32 cellular contexts compared by ENCODE assay signal in genomic region chr7:147707926-147708325, GRCh38.
"Had no signal": no experiment of that assay in that cellular context is flagged by ENCODE, and none has a peak within 500 bp of the region (broad histone marks: within the 10 kb centered on the region; RNA-seq: fewer than 3 reads in every experiment).

No MANE protein-coding gene starts in this region.

- H3K36me3 Mint-ChIP-seq: activated CD4-positive, alpha-beta memory T cell treated with anti-CD3 and anti-CD28 coated beads for 36 hours; activated CD8-positive, alpha-beta memory T cell treated with anti-CD3 and anti-CD28 coated beads, Interleukin-2, amount 10 ng/mL, durations not matched to agents 7 days and 5 days; activated naive CD4-positive, alpha-beta T cell treated with anti-CD3 and anti-CD28 coated beads, Interleukin-2, amount 50 U/mL, for 24 hours had no signal

- H3K4me3 Mint-ChIP-seq: activated CD4-positive, alpha-beta memory T cell treated with anti-CD3 and anti-CD28 coated beads for 36 hours; activated CD4-positive, alpha-beta T cell treated with anti-CD3 and anti-CD28 coated beads for 36 hours; activated CD4-positive, alpha-beta T cell treated with anti-CD3 and anti-CD28 coated beads, Interleukin-2, amount 10 ng/mL, durations not matched to agents 24 days and 14 days; activated CD8-positive, alpha-beta memory T cell treated with anti-CD3 and anti-CD28 coated beads, Interleukin-2, amount 10 ng/mL, durations not matched to agents 7 days and 5 days; activated CD8-positive, alpha-beta T cell treated with anti-CD3 and anti-CD28 coated beads, Interleukin-2, amount 10 ng/mL, durations not matched to agents 7 days and 5 days; activated naive CD4-positive, alpha-beta T cell treated with anti-CD3 and anti-CD28 coated beads for 36 hours; activated naive CD4-positive, alpha-beta T cell treated with anti-CD3 and anti-CD28 coated beads, Interleukin-2, amount 50 U/mL, for 24 hours; activated T-helper 1 cell treated with anti-CD3 and anti-CD28 coated beads, Interleukin-12 subunit alpha, Interleukin-12 subunit beta, Interleukin-2, Interleukin-4 antibody, amounts not matched to agents 30 ng/mL and 10 ng/mL and 1 ng/mL, durations not matched to agents 14 hours and 24 hours and 36 hours; brain had no signal

- H3K4me1 ChIP-seq: adrenal gland, ascending aorta, breast epithelium, colonic mucosa, esophagus squamous epithelium, gastroesophageal sphincter had no signal

- H3K27ac ChIP-seq: adrenal gland, ascending aorta, breast epithelium, cardiac muscle cell, colonic mucosa, epithelial cell of prostate, esophagus squamous epithelium, gastroesophageal sphincter had no signal

- H3K4me1 Mint-ChIP-seq: activated CD4-positive, alpha-beta T cell treated with anti-CD3 and anti-CD28 coated beads for 36 hours; activated CD4-positive, alpha-beta T cell treated with anti-CD3 and anti-CD28 coated beads, Interleukin-2, amount 10 ng/mL, durations not matched to agents 24 days and 14 days; activated CD8-positive, alpha-beta memory T cell treated with anti-CD3 and anti-CD28 coated beads, Interleukin-2, amount 10 ng/mL, durations not matched to agents 7 days and 5 days; activated naive CD4-positive, alpha-beta T cell treated with anti-CD3 and anti-CD28 coated beads, Interleukin-2, amount 50 U/mL, for 24 hours had no signal

- H3K27me3 Mint-ChIP-seq: activated CD4-positive, alpha-beta memory T cell treated with anti-CD3 and anti-CD28 coated beads for 36 hours; activated CD4-positive, alpha-beta T cell treated with anti-CD3 and anti-CD28 coated beads for 36 hours; activated CD4-positive, alpha-beta T cell treated with anti-CD3 and anti-CD28 coated beads, Interleukin-2, amount 10 ng/mL, durations not matched to agents 24 days and 14 days; activated CD8-positive, alpha-beta memory T cell treated with anti-CD3 and anti-CD28 coated beads, Interleukin-2, amount 10 ng/mL, durations not matched to agents 7 days and 5 days; activated naive CD4-positive, alpha-beta T cell treated with anti-CD3 and anti-CD28 coated beads, Interleukin-2, amount 50 U/mL, for 24 hours; brain had no signal

- FAIRE-seq: endometrium, endothelial cell of umbilical vein had no signal

- H3K4me3 ChIP-seq: adrenal gland, ascending aorta, breast epithelium, cardiac muscle cell, colonic mucosa, esophagus squamous epithelium, gastroesophageal sphincter had no signal

- H3K36me3 ChIP-seq: adrenal gland, ascending aorta, breast epithelium, cardiac muscle cell, colonic mucosa, esophagus squamous epithelium, gastroesophageal sphincter had no signal

- H3K9me3 ChIP-seq: ascending aorta, colonic mucosa had no signal

- ATAC-seq: activated CD4-positive, alpha-beta T cell treated with anti-CD3 and anti-CD28 coated beads for 36 hours; activated CD8-positive, alpha-beta memory T cell treated with anti-CD3 and anti-CD28 coated beads, Interleukin-2, amount 10 ng/mL, durations not matched to agents 7 days and 5 days; activated CD8-positive, alpha-beta T cell treated with anti-CD3 and anti-CD28 coated beads, Interleukin-2, amount 10 ng/mL, durations not matched to agents 7 days and 5 days; gastroesophageal sphincter had no signal

- H3K27ac Mint-ChIP-seq: activated CD4-positive, alpha-beta memory T cell treated with anti-CD3 and anti-CD28 coated beads for 36 hours; activated CD4-positive, alpha-beta T cell treated with anti-CD3 and anti-CD28 coated beads for 36 hours; activated CD4-positive, alpha-beta T cell treated with anti-CD3 and anti-CD28 coated beads, Interleukin-2, amount 10 ng/mL, durations not matched to agents 24 days and 14 days; activated CD8-positive, alpha-beta memory T cell treated with anti-CD3 and anti-CD28 coated beads, Interleukin-2, amount 10 ng/mL, durations not matched to agents 7 days and 5 days; activated CD8-positive, alpha-beta T cell treated with anti-CD3 and anti-CD28 coated beads, Interleukin-2, amount 10 ng/mL, durations not matched to agents 7 days and 5 days; activated naive CD4-positive, alpha-beta T cell treated with anti-CD3 and anti-CD28 coated beads for 36 hours; activated naive CD4-positive, alpha-beta T cell treated with anti-CD3 and anti-CD28 coated beads, Interleukin-2, amount 50 U/mL, for 24 hours; activated T-helper 1 cell treated with anti-CD3 and anti-CD28 coated beads, Interleukin-12 subunit alpha, Interleukin-12 subunit beta, Interleukin-2, Interleukin-4 antibody, amounts not matched to agents 30 ng/mL and 10 ng/mL and 1 ng/mL, durations not matched to agents 14 hours and 24 hours and 36 hours; activated T-helper 2 cell treated with anti-CD3 and anti-CD28 coated beads, Interferon-gamma antibody, Interleukin-2, Interleukin-4, amounts not matched to agents 10 μg/mL and 5 μg/mL and 100 μg/mL, durations not matched to agents 14 hours and 24 hours and 36 hours had no signal

- DNase-seq: activated CD4-positive, alpha-beta memory T cell treated with anti-CD3 and anti-CD28 coated beads for 36 hours; activated CD4-positive, alpha-beta T cell treated with anti-CD3 and anti-CD28 coated beads for 36 hours; activated CD4-positive, alpha-beta T cell treated with anti-CD3 and anti-CD28 coated beads, Interleukin-2, amount 10 ng/mL, durations not matched to agents 24 days and 14 days; activated CD4-positive, CD25-positive, alpha-beta regulatory T cell; activated CD4-positive, CD25-positive, alpha-beta regulatory T cell treated with anti-CD3 and anti-CD28 coated beads, Interleukin-2, amount 50 U/mL, for 72 hours; activated CD8-positive, alpha-beta memory T cell treated with anti-CD3 and anti-CD28 coated beads, Interleukin-2, amount 10 ng/mL, durations not matched to agents 7 days and 5 days; activated CD8-positive, alpha-beta memory T cell treated with anti-CD3 and anti-CD28 coated beads, Interleukin-2, amount 50 U/mL, for 4 hours; activated CD8-positive, alpha-beta T cell treated with anti-CD3 and anti-CD28 coated beads, Interleukin-2, amount 10 ng/mL, durations not matched to agents 7 days and 5 days; activated effector memory CD4-positive, alpha-beta T cell treated with anti-CD3 and anti-CD28 coated beads, Interleukin-2, amount 50 U/mL, for 16 hours; activated naive CD4-positive, alpha-beta T cell treated with anti-CD3 and anti-CD28 coated beads for 36 hours; activated T-cell treated with anti-CD3 and anti-CD28 coated beads, Interleukin-2, amount 50 U/mL, for 1 hour; activated T-cell treated with anti-CD3 and anti-CD28 coated beads, Interleukin-2, amount 50 U/mL, for 48 hours; adrenal gland; amygdala; central memory CD4-positive, alpha-beta T cell; cerebellar nuclear complex; colonic mucosa; effector CD8-positive, alpha-beta T cell; esophagus squamous epithelium; foreskin melanocyte; T-helper 2 cell had no signal

- H3K27me3 ChIP-seq: adrenal gland, ascending aorta, breast epithelium, cardiac muscle cell, colonic mucosa, esophagus squamous epithelium, gastroesophageal sphincter had no signal
